ENCODE assay signal across 1 cellular context in genomic region chr15:96870510-96871039, GRCh38.
TF ChIP-seq lines count a peak whose summit lies in the region.

No MANE protein-coding gene starts in this region.

TF ChIP-seq in neural cell, 6 proteins besides CTCF, POLR2A, EP300 and RAD21:
- no peak for TF ChIP-seq MXI1 (conservative IDR thresholded peaks at IDR 0.05; ENCODE audit: poor library complexity, severe bottlenecking)
- TF ChIP-seq SMC3 (conservative IDR thresholded peaks at IDR 0.05; ENCODE audit: poor library complexity) = no peak
- TF ChIP-seq EZH2 (IDR thresholded peaks at IDR 0.05; ENCODE audit: borderline replicate concordance, insufficient read depth, low read length, poor library complexity, severe bottlenecking) = no peak
- no peak for TF ChIP-seq POLR2AphosphoS5 (IDR thresholded peaks at IDR 0.05)
- TF ChIP-seq REST (IDR thresholded peaks at IDR 0.05; ENCODE audit: borderline replicate concordance) = no peak
- no peak for TF ChIP-seq TAF1 (IDR thresholded peaks at IDR 0.05; ENCODE audit: low read depth)
